ENCODE assay signal across 17 cellular contexts in genomic region chr12:115998789-115999478, GRCh38.
A peak's percentile ranks its signal among the peaks of the same experiment; 100 is the strongest.
DNase-seq lines count a peak whose midpoint lies in the region; ATAC-seq, FAIRE-seq and TF ChIP-seq lines count a peak whose summit lies in the region.
"Had no signal": no experiment of that assay in that cellular context is flagged by ENCODE, and none has a peak within 500 bp of the region (broad histone marks: within the 10 kb centered on the region; RNA-seq: fewer than 3 reads in every experiment).

No MANE protein-coding gene starts in this region.

- H3K36me3 Mint-ChIP-seq in CD14-positive monocyte (peaks cover 66 to 85% of the 10 kb centered on the region in 2 donors), endodermal cell (ENCODE audit: low read depth) (peaks cover 43% of the 10 kb centered on the region)

- H3K4me1 Mint-ChIP-seq in CD14-positive monocyte, result peaks cover 3% of the 10 kb centered on the region
- peaks cover 12% of the 10 kb centered on the region for H3K4me1 Mint-ChIP-seq in endodermal cell

- H3K36me3 ChIP-seq in OCI-LY3 (replicated peaks; ENCODE audit: low read depth, low read length) (peaks cover 37% of the 10 kb centered on the region), kidney (ENCODE audit: control insufficient read depth in 1 of 2, insufficient read depth in 2 of 2, low read length in 2 of 2) (peaks cover 17 to 21% of the 10 kb centered on the region in 2 donors), rectal smooth muscle tissue (ENCODE audit: control insufficient read depth, insufficient read depth, low read length) (peaks cover 18% of the 10 kb centered on the region), endodermal cell (ENCODE audit: control insufficient read depth, insufficient read depth, low read length) (peaks cover 74% of the 10 kb centered on the region)

- no peak for DNase-seq in CD14-positive monocyte (ENCODE audit: low spot score)
- DNase-seq in kidney, result no peak
- DNase-seq in endodermal cell, result no peak
- no peak for DNase-seq in MV-4-11 (lab: John Stamatoyannopoulos, UW)
- no peak for DNase-seq in HuH-7.5 (ENCODE audit: low spot score)
- DNase-seq: activated CD4-positive, alpha-beta T cell treated with anti-CD3 and anti-CD28 coated beads for 48 hours; activated T-cell treated with anti-CD3 and anti-CD28 coated beads, Interleukin-2, amount 50 U/mL, for 24 hours; BE2C; SHP77 treated with DMSO at 0.1 percent for 48 hours; stimulated activated CD4-positive, alpha-beta T cell treated with anti-CD3 and anti-CD28 coated beads, Interleukin-2, amount 100 ng/mL, for 48 hours; stimulated activated CD8-positive, alpha-beta memory T cell treated with anti-CD3 and anti-CD28 coated beads, Interleukin-4, amount 100 ng/mL, for 48 hours; upper lobe of right lung had no signal

- peak overlapping the region; percentile 66 for H3K4me2 ChIP-seq in OCI-LY3 (ENCODE audit: low read length)

- H2AFZ ChIP-seq in OCI-LY3 (ENCODE audit: low read depth, low read length), result no peak overlapping the region

- H3K4me3 ChIP-seq in OCI-LY3 (ENCODE audit: low read length) (no peak overlapping the region), kidney (ENCODE audit: low read length in 2 of 2) (no peak overlapping the region), rectal smooth muscle tissue (ENCODE audit: low read length) (no peak overlapping the region), endodermal cell (ENCODE audit: low read length) (no peak overlapping the region)
- H3K4me3 ChIP-seq: right atrium auricular region, upper lobe of right lung had no signal

- H3K27ac ChIP-seq in OCI-LY3 (ENCODE audit: low read length), result peak overlapping the region; percentile 20; the same call in 1 of the 2 replicates
- no peak overlapping the region for H3K27ac ChIP-seq in kidney (ENCODE audit: low read depth in 2 of 2, low read length in 2 of 2)
- peak overlapping the region; percentile 48 for H3K27ac ChIP-seq in rectal smooth muscle tissue (ENCODE audit: low read depth, low read length)
- H3K27ac ChIP-seq in endodermal cell (ENCODE audit: low read depth, low read length), result no peak overlapping the region
- H3K27ac ChIP-seq: right atrium auricular region, upper lobe of right lung had no signal

- peak; percentile 49 for FAIRE-seq in kidney (lab: Jason Lieb, UNC)

- H3K9me3 ChIP-seq in OCI-LY3 (ENCODE audit: insufficient read depth, low read length), result no peaks in the 10 kb centered on the region
- no peaks in the 10 kb centered on the region for H3K9me3 ChIP-seq in kidney (ENCODE audit: control insufficient read depth in 1 of 2, low read length in 2 of 2)
- H3K9me3 ChIP-seq in endodermal cell (ENCODE audit: control insufficient read depth, low read length), result no peaks in the 10 kb centered on the region
- H3K9me3 ChIP-seq: BE2C, right atrium auricular region, upper lobe of right lung had no signal

- H3K9ac ChIP-seq in OCI-LY3 (ENCODE audit: low read length) (peak overlapping the region; percentile 18; the same call in 1 of the 2 replicates), kidney (ENCODE audit: low read length in 2 of 2) (no peak overlapping the region), rectal smooth muscle tissue (ENCODE audit: low read length) (no peak overlapping the region), endodermal cell (ENCODE audit: extremely low read depth, low read length, poor library complexity, severe bottlenecking) (no peak overlapping the region)

- ATAC-seq in HG03159 (IDR thresholded peaks at IDR 0.05; ENCODE audit: unreplicated experiment), result no peak

- H3K27ac Mint-ChIP-seq in CD14-positive monocyte, result peak overlapping the region in 6 of 7 donors; percentile 35 to 76 (median 60)
- H3K27ac Mint-ChIP-seq in endodermal cell, result no peak overlapping the region

- 93 to 100% methylated on average over 3 to 7 of the region's 10 CpGs for WGBS in endodermal cell (ENCODE audit: insufficient coverage in 1 of 2, insufficient read length in 1 of 2), 2 experiments

- H3K27me3 ChIP-seq in OCI-LY3 (ENCODE audit: low read depth, low read length) (no peaks in the 10 kb centered on the region), rectal smooth muscle tissue (ENCODE audit: control insufficient read depth, insufficient read depth, low read length) (no peaks in the 10 kb centered on the region), endodermal cell (ENCODE audit: control insufficient read depth, insufficient read depth, low read length, poor library complexity, severe bottlenecking) (no peaks in the 10 kb centered on the region)
- H3K27me3 ChIP-seq: BE2C, right atrium auricular region, upper lobe of right lung had no signal

- no peaks in the 10 kb centered on the region for H4K20me1 ChIP-seq in OCI-LY3 (ENCODE audit: insufficient read depth, low read length)

- H3K4me1 ChIP-seq in OCI-LY3 (ENCODE audit: low read length) (peaks cover 24% of the 10 kb centered on the region), kidney (ENCODE audit: control insufficient read depth in 1 of 2, insufficient read depth in 1 of 2, low read depth in 1 of 2, low read length in 2 of 2) (peaks cover 0 to 2% of the 10 kb centered on the region in 2 donors), rectal smooth muscle tissue (ENCODE audit: control insufficient read depth, insufficient read depth, low read length) (peaks cover 7% of the 10 kb centered on the region), endodermal cell (ENCODE audit: control insufficient read depth, insufficient read depth, low read length) (peaks cover 5% of the 10 kb centered on the region)
- H3K4me1 ChIP-seq: BE2C had no signal

- H3K79me2 ChIP-seq in OCI-LY3 (ENCODE audit: low read length), result no peaks in the 10 kb centered on the region

- H3K27me3 Mint-ChIP-seq in CD14-positive monocyte (ENCODE audit: low read depth in 3 of 3) (no peaks in the 10 kb centered on the region), endodermal cell (ENCODE audit: insufficient read depth) (no peaks in the 10 kb centered on the region)
- H3K27me3 Mint-ChIP-seq: activated T-cell treated with anti-CD3 and anti-CD28 coated beads, Interleukin-2, amount 50 U/mL, for 24 hours had no signal

- intact Hi-C loops in CD14-positive monocyte (cut with micrococcal nuclease), result loop anchor here (5.0 to 10.0 kb wide), 2 partner anchors 706 to 708 kb away; no protein-coding TSS in a partner anchor
- intact Hi-C loops in kidney (cut with DNase I), result loop anchor here (10.0 kb wide), 1 partner anchor 606 kb away; no protein-coding TSS in a partner anchor

- TF ChIP-seq CTCF in CD14-positive monocyte (IDR thresholded peaks at IDR 0.05) (no peak), OCI-LY3 (IDR thresholded peaks at IDR 0.05; ENCODE audit: low read depth, low read length) (no peak), kidney (IDR thresholded peaks at IDR 0.05; ENCODE audit: borderline replicate concordance, extremely low read depth, insufficient read depth) (no peak), endodermal cell (conservative IDR thresholded peaks at IDR 0.05) (no peak)

- H3K9me3 Mint-ChIP-seq in CD14-positive monocyte, result no peaks in the 10 kb centered on the region
- H3K9me3 Mint-ChIP-seq in endodermal cell, result no peaks in the 10 kb centered on the region
- H3K9me3 Mint-ChIP-seq: activated T-cell treated with anti-CD3 and anti-CD28 coated beads, Interleukin-2, amount 50 U/mL, for 24 hours; H9 had no signal

- H3K4me3 Mint-ChIP-seq in CD14-positive monocyte (no peak overlapping the region), endodermal cell (no peak overlapping the region)
- H3K4me3 Mint-ChIP-seq: activated T-cell treated with anti-CD3 and anti-CD28 coated beads, Interleukin-2, amount 50 U/mL, for 24 hours; H9 had no signal

Comparison
In these comparisons a context has a peak if more than half of its experiments do, and no peak if none do; other contexts are left out.
1. H3K27ac ChIP-seq: peak in OCI-LY3 (single experiment) and rectal smooth muscle tissue (single experiment); none in kidney (0 of 2) and endodermal cell (single experiment).